In genomic region chr22:41262250-41262765, GRCh38 we compare ENCODE assay signal across 17 cellular contexts.
"Had no signal": no experiment of that assay in that cellular context is flagged by ENCODE, and none has a peak within 500 bp of the region (broad histone marks: within the 10 kb centered on the region; RNA-seq: fewer than 3 reads in every experiment).

No MANE protein-coding gene starts in this region.

- H3K4me1 Mint-ChIP-seq: brain, T-cell had no signal

- H3K27ac Mint-ChIP-seq: activated CD4-positive, alpha-beta T cell treated with anti-CD3 and anti-CD28 coated beads, Interleukin-2, amount 10 ng/mL, durations not matched to agents 24 days and 14 days; activated CD8-positive, alpha-beta T cell treated with anti-CD3 and anti-CD28 coated beads, Interleukin-2, amount 10 ng/mL, durations not matched to agents 7 days and 5 days; activated naive CD8-positive, alpha-beta T cell; brain; WTC11 had no signal

- H3K27ac ChIP-seq: parathyroid adenoma had no signal

- H3K4me3 Mint-ChIP-seq: activated CD4-positive, alpha-beta T cell treated with anti-CD3 and anti-CD28 coated beads, Interleukin-2, amount 10 ng/mL, durations not matched to agents 24 days and 14 days; activated CD8-positive, alpha-beta T cell treated with anti-CD3 and anti-CD28 coated beads, Interleukin-2, amount 10 ng/mL, durations not matched to agents 7 days and 5 days; activated naive CD8-positive, alpha-beta T cell; brain; T-cell; WTC11 had no signal

- DNase-seq: activated CD4-positive, alpha-beta T cell treated with anti-CD3 and anti-CD28 coated beads, Interleukin-2, amount 10 ng/mL, durations not matched to agents 24 days and 14 days; activated CD8-positive, alpha-beta memory T cell treated with anti-CD3 and anti-CD28 coated beads, Interleukin-2, amount 50 U/mL, for 4 hours; activated CD8-positive, alpha-beta T cell treated with anti-CD3 and anti-CD28 coated beads, Interleukin-2, amount 10 ng/mL, durations not matched to agents 7 days and 5 days; activated gamma-delta T cell treated with Interleukin-2 at 50 U/mL for 16 hours; amniotic stem cell; cortex of kidney; effector CD8-positive, alpha-beta T cell; foreskin fibroblast; midbrain; stimulated activated CD4-positive, alpha-beta T cell treated with anti-CD3 and anti-CD28 coated beads, Interleukin-15, amount 100 ng/mL, for 24 hours; stimulated activated CD4-positive, alpha-beta T cell treated with anti-CD3 and anti-CD28 coated beads, Interleukin-4, amount 100 ng/mL, for 1 hour; stimulated activated naive CD4-positive, alpha-beta T cell treated with Interleukin-2 at 50 U/mL for 16 hours; T-cell had no signal

- H3K9me3 Mint-ChIP-seq: activated CD4-positive, alpha-beta T cell treated with anti-CD3 and anti-CD28 coated beads, Interleukin-2, amount 10 ng/mL, durations not matched to agents 24 days and 14 days; brain; T-cell; WTC11 had no signal

- ATAC-seq: activated CD8-positive, alpha-beta T cell treated with anti-CD3 and anti-CD28 coated beads, Interleukin-2, amount 10 ng/mL, durations not matched to agents 7 days and 5 days; T-cell; WTC11 had no signal

- H3K27me3 Mint-ChIP-seq: activated CD4-positive, alpha-beta T cell treated with anti-CD3 and anti-CD28 coated beads, Interleukin-2, amount 10 ng/mL, durations not matched to agents 24 days and 14 days; activated naive CD8-positive, alpha-beta T cell; brain; T-cell had no signal
